Comparison of ENCODE assay signal across 1 cellular context in the genomic region with DNA sequence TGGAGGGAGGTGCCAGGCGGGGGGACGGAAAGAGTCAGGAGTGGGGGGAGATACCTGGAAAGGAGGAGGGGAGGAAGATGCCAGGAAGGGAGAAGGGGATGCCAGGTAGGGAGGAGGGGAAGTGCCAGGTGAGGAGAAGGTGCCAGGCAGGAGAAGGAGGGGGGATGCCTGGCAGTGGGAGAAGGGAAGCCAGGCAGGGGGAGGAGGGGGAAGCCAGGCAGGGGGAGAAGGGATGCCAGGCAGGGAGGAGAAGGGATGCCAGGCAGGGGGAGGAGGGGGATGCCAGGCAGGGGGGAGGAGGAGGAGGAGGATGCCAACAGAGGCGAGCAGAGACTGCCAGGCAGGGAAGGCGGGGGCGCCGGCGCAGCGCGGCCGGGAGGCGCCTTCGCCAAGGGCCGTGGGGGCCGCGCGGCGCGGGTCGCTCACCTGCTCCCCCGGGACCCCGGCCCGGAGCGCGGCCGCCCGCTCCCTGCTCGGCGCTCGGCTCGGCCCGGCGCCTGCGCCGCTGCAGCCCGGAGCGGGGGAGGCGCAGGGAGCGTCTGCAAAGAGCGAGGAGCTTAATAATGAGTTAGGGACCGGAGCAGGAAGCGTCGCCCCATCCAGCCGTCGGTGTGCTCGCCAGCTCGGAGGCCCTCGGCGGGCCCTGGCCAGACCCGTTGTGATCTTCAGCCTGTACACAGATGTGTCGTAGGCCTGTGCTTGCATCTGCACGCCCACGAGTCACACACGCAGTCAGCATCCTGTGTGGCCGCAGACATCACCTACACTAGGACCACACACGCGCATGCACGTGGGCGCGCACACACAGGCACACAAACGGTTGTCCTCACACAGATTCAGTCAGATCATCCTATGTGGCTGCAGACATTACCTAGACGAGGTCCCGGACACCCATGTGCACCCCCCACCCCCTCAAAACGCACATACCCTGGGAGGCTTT.
TF ChIP-seq lines count a peak whose summit lies in the region.

No MANE protein-coding gene starts in this region.

TF ChIP-seq in SK-N-SH, 30 proteins besides CTCF, POLR2A, EP300 and RAD21 (continued from another document):
- TF ChIP-seq MXI1 (IDR thresholded peaks at IDR 0.05; ENCODE audit: low read depth, low read length) (no peak), TAF1 (IDR thresholded peaks at IDR 0.05; ENCODE audit: borderline replicate concordance, low read depth, low read length) (no peak), ZBTB33 (IDR thresholded peaks at IDR 0.05; ENCODE audit: borderline replicate concordance, low read depth) (no peak), GABPA (IDR thresholded peaks at IDR 0.05; ENCODE audit: low read depth) (no peak), NRF1 (IDR thresholded peaks at IDR 0.05; ENCODE audit: low read depth, low read length) (peak; percentile 86), MEF2A (IDR thresholded peaks at IDR 0.05; ENCODE audit: borderline replicate concordance, low read depth) (no peak), TCF12 (IDR thresholded peaks at IDR 0.05) (no peak), POLR2AphosphoS5 (IDR thresholded peaks at IDR 0.05; ENCODE audit: low read depth, low read length) (peak; percentile 52), SIN3A (IDR thresholded peaks at IDR 0.05; ENCODE audit: borderline replicate concordance, low read depth, low read length) (no peak), FOSL2 (IDR thresholded peaks at IDR 0.05; ENCODE audit: borderline replicate concordance, low read depth) (no peak), RXRA (IDR thresholded peaks at IDR 0.05; ENCODE audit: borderline replicate concordance, low read depth) (no peak), IRF3 (IDR thresholded peaks at IDR 0.05; ENCODE audit: low read depth, low read length) (peak; percentile 92), RFX5 (IDR thresholded peaks at IDR 0.05; ENCODE audit: low read length) (no peak), PBX3 (IDR thresholded peaks at IDR 0.05) (no peak), RCOR1 (IDR thresholded peaks at IDR 0.05; ENCODE audit: low read length) (no peak), TEAD4 (IDR thresholded peaks at IDR 0.05; ENCODE audit: borderline replicate concordance, insufficient read depth) (no peak)
- TF ChIP-seq, protein P1, sequence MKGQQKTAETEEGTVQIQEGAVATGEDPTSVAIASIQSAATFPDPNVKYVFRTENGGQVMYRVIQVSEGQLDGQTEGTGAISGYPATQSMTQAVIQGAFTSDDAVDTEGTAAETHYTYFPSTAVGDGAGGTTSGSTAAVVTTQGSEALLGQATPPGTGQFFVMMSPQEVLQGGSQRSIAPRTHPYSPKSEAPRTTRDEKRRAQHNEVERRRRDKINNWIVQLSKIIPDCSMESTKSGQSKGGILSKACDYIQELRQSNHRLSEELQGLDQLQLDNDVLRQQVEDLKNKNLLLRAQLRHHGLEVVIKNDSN (IDR thresholded peaks at IDR 0.05; ENCODE audit: borderline replicate concordance, low read depth) = no peak
- TF ChIP-seq, protein P2, sequence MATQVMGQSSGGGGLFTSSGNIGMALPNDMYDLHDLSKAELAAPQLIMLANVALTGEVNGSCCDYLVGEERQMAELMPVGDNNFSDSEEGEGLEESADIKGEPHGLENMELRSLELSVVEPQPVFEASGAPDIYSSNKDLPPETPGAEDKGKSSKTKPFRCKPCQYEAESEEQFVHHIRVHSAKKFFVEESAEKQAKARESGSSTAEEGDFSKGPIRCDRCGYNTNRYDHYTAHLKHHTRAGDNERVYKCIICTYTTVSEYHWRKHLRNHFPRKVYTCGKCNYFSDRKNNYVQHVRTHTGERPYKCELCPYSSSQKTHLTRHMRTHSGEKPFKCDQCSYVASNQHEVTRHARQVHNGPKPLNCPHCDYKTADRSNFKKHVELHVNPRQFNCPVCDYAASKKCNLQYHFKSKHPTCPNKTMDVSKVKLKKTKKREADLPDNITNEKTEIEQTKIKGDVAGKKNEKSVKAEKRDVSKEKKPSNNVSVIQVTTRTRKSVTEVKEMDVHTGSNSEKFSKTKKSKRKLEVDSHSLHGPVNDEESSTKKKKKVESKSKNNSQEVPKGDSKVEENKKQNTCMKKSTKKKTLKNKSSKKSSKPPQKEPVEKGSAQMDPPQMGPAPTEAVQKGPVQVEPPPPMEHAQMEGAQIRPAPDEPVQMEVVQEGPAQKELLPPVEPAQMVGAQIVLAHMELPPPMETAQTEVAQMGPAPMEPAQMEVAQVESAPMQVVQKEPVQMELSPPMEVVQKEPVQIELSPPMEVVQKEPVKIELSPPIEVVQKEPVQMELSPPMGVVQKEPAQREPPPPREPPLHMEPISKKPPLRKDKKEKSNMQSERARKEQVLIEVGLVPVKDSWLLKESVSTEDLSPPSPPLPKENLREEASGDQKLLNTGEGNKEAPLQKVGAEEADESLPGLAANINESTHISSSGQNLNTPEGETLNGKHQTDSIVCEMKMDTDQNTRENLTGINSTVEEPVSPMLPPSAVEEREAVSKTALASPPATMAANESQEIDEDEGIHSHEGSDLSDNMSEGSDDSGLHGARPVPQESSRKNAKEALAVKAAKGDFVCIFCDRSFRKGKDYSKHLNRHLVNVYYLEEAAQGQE (IDR thresholded peaks at IDR 0.05; ENCODE audit: low read depth, low read length) = peak; percentile 41; the same call in 1 of the 2 replicates
